Comparison of ENCODE assay signal across 28 cellular contexts in the genomic region with DNA sequence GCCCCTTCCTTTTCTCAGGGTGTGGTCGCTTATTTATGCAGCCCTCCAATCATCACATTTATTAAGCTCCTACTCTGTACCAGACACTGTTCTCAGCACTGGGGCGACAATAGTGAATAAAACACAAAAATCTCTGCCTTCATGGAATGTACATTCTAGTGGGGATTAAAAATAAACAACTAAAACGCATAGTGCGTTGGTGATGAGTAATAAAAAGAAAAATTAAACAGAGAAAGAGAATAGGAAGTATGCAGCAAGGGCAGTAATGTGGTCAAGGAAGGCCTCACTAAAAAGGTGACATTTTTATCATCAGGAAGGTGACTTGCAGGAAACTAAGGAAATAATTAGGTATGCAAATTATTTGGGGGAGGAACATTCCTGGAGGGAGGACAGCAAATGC. TPM values are rescaled to one million over a fixed set of nuclear protein-coding genes. Genes with fewer than 3 reads are reported as not detected.
A peak's percentile ranks its signal among the peaks of the same experiment; 100 is the strongest.
DNase-seq lines count a peak whose midpoint lies in the region; ATAC-seq, FAIRE-seq and TF ChIP-seq lines count a peak whose summit lies in the region.
"Had no signal": no experiment of that assay in that cellular context is flagged by ENCODE, and none has a peak within 500 bp of the region (broad histone marks: within the 10 kb centered on the region; RNA-seq: fewer than 3 reads in every experiment).

No MANE protein-coding gene starts in this region.

- no peak for ATAC-seq in activated T-cell treated with anti-CD3 and anti-CD28 coated beads, Interleukin-2, amount 50 U/mL, for 4 hours
- ATAC-seq in GM18520 (IDR thresholded peaks at IDR 0.05; ENCODE audit: unreplicated experiment) = no peak

- dilution Hi-C loops in endothelial cell of umbilical vein (cut with MboI; ENCODE audit: extremely low pct_ligation_motif_present, low sequenced_read_pairs) = no loop called here

- TF ChIP-seq CTCF in Loucy (conservative IDR thresholded peaks at IDR 0.05; ENCODE audit: low read length) = no peak
- TF ChIP-seq CTCF in endothelial cell of umbilical vein (IDR thresholded peaks at IDR 0.05; ENCODE audit: extremely low read depth in 1 of 2, insufficient read depth in 1 of 2, low read depth in 1 of 2, low read length in 2 of 2) = no peak
- TF ChIP-seq CTCF in osteocyte (IDR thresholded peaks at IDR 0.05) = no peak
- TF ChIP-seq CTCF in prostate gland (IDR thresholded peaks at IDR 0.05) = no peak

- H3K4me3 Mint-ChIP-seq in activated T-cell treated with anti-CD3 and anti-CD28 coated beads, Interleukin-2, amount 50 U/mL, for 4 hours = peak overlapping the region; percentile 64
- H3K4me3 Mint-ChIP-seq in osteocyte (ENCODE audit: unreplicated experiment) = peak overlapping the region; percentile 64

- intact Hi-C loops in endothelial cell of umbilical vein (cut with micrococcal nuclease) = no loop called here
- intact Hi-C loops in prostate gland (cut with DNase I) = no loop called here

- H3K36me3 ChIP-seq in Loucy (ENCODE audit: insufficient read depth, low read length) = no peaks in the 10 kb centered on the region
- H3K36me3 ChIP-seq in endothelial cell of umbilical vein (ENCODE audit: control insufficient read depth in 2 of 2, extremely low read depth in 1 of 2, insufficient read depth in 2 of 2, low read length in 2 of 2) = no peaks in the 10 kb centered on the region
- no peaks in the 10 kb centered on the region for H3K36me3 ChIP-seq in prostate gland

- H3K4me1 ChIP-seq in Loucy (ENCODE audit: insufficient read depth, low read length, poor library complexity, severe bottlenecking) (peaks cover 31% of the 10 kb centered on the region), endothelial cell of umbilical vein (ENCODE audit: control insufficient read depth, extremely low read depth, insufficient read depth, low read length) (peaks cover 11% of the 10 kb centered on the region), prostate gland (replicated peaks) (no peaks in the 10 kb centered on the region)

- H3K4me3 ChIP-seq in Loucy (ENCODE audit: low read length, poor library complexity, severe bottlenecking) (no peak overlapping the region), endothelial cell of umbilical vein (replicated peaks in 1 of 3; ENCODE audit: insufficient read depth in 1 of 3, low read depth in 1 of 3, low read length in 3 of 3) (no peak overlapping the region), prostate gland (no peak overlapping the region)

- POLR2A ChIA-PET in endothelial cell of umbilical vein (lab: Charles Lee) = no interaction called here

- H3K27ac ChIP-seq in endothelial cell of umbilical vein (ENCODE audit: insufficient read depth, low read depth, low read length) = no peak overlapping the region
- no peak overlapping the region for H3K27ac ChIP-seq in prostate gland

- no peaks in the 10 kb centered on the region for H3K9me3 ChIP-seq in Loucy (ENCODE audit: insufficient read depth, low read depth, low read length)
- no peaks in the 10 kb centered on the region for H3K9me3 ChIP-seq in endothelial cell of umbilical vein (replicated peaks; ENCODE audit: control insufficient read depth, insufficient read depth, low read length)
- H3K9me3 ChIP-seq in prostate gland = no peaks in the 10 kb centered on the region

- H4K20me1 ChIP-seq in Loucy (ENCODE audit: insufficient read depth, low read length, poor library complexity, severe bottlenecking) = no peaks in the 10 kb centered on the region
- no peaks in the 10 kb centered on the region for H4K20me1 ChIP-seq in endothelial cell of umbilical vein (replicated peaks; ENCODE audit: control insufficient read depth, extremely low read depth, insufficient read depth, low read length)

- H3K9me1 ChIP-seq in endothelial cell of umbilical vein (replicated peaks; ENCODE audit: control insufficient read depth, extremely low read depth, insufficient read depth, low read length) = no peaks in the 10 kb centered on the region

- H3K36me3 Mint-ChIP-seq in activated T-cell treated with anti-CD3 and anti-CD28 coated beads, Interleukin-2, amount 50 U/mL, for 4 hours (ENCODE audit: insufficient read depth) = no peaks in the 10 kb centered on the region
- peaks cover 1% of the 10 kb centered on the region for H3K36me3 Mint-ChIP-seq in osteocyte (ENCODE audit: unreplicated experiment)

- H3K9me2 ChIP-seq in Loucy (replicated peaks; ENCODE audit: low read depth, low read length) = no peaks in the 10 kb centered on the region

- H3K79me2 ChIP-seq in Loucy (ENCODE audit: insufficient read depth, low read length) (no peaks in the 10 kb centered on the region), endothelial cell of umbilical vein (ENCODE audit: control insufficient read depth, insufficient read depth, low read length) (no peaks in the 10 kb centered on the region)

- 35% methylated on average over 4 of the region's 4 CpGs for WGBS in prostate gland

- H3F3A ChIP-seq in Loucy (ENCODE audit: low read depth) = no peaks in the 10 kb centered on the region; the same call in 1 of the 2 replicates

- FAIRE-seq in endothelial cell of umbilical vein (lab: Jason Lieb, UNC) = no peak

- TF ChIP-seq POLR2A in endothelial cell of umbilical vein (IDR thresholded peaks at IDR 0.05; ENCODE audit: low read depth, low read length) (no peak), prostate gland (IDR thresholded peaks at IDR 0.05) (no peak)

- H2AFZ ChIP-seq in Loucy (ENCODE audit: low read length) = no peak overlapping the region
- H2AFZ ChIP-seq in endothelial cell of umbilical vein (ENCODE audit: low read depth, low read length) = peak overlapping the region; percentile 40

- no TSS peak for BruUV-seq in endothelial cell of umbilical vein (replicated peaks; lab: Mats Ljungman, UMichigan)

- H3K4me2 ChIP-seq in Loucy (ENCODE audit: low read depth, low read length, poor library complexity, severe bottlenecking) (peak overlapping the region; percentile 8), endothelial cell of umbilical vein (ENCODE audit: insufficient read depth, low read length) (peak overlapping the region; percentile 61)

- no peaks in the 10 kb centered on the region for H3K27me3 Mint-ChIP-seq in activated T-cell treated with anti-CD3 and anti-CD28 coated beads, Interleukin-2, amount 50 U/mL, for 4 hours (ENCODE audit: low read depth)
- H3K27me3 Mint-ChIP-seq in osteocyte (ENCODE audit: unreplicated experiment) = no peaks in the 10 kb centered on the region

- no peaks in the 10 kb centered on the region for H3K9me3 Mint-ChIP-seq in activated T-cell treated with anti-CD3 and anti-CD28 coated beads, Interleukin-2, amount 50 U/mL, for 4 hours
- H3K9me3 Mint-ChIP-seq in osteocyte (ENCODE audit: unreplicated experiment) = no peaks in the 10 kb centered on the region
- H3K9me3 Mint-ChIP-seq: activated T-helper 2 cell treated with anti-CD3 and anti-CD28 coated beads, Interferon-gamma antibody, Interleukin-2, Interleukin-4, amounts not matched to agents 10 μg/mL and 5 μg/mL and 100 μg/mL, durations not matched to agents 14 hours and 24 hours and 36 hours had no signal

- CTCF ChIA-PET in endothelial cell of umbilical vein (lab: Charles Lee) = interaction anchor here (0.9 to 7.2 kb wide), 6 partner anchors 8 to 53 kb away, joined by 3 to 89 read pairs (median 10); a partner anchor contains a TSS

- H3K9ac ChIP-seq in Loucy (ENCODE audit: low read depth, low read length, poor library complexity, severe bottlenecking) (no peak overlapping the region), endothelial cell of umbilical vein (replicated peaks; ENCODE audit: extremely low read depth, insufficient read depth, low read length) (no peak overlapping the region)

- H3K4me1 Mint-ChIP-seq in activated T-cell treated with anti-CD3 and anti-CD28 coated beads, Interleukin-2, amount 50 U/mL, for 4 hours (ENCODE audit: low read depth) = peaks cover 17% of the 10 kb centered on the region
- H3K4me1 Mint-ChIP-seq in osteocyte (ENCODE audit: unreplicated experiment) = peaks cover 16% of the 10 kb centered on the region

- no peak for DNase-seq in activated T-cell treated with anti-CD3 and anti-CD28 coated beads, Interleukin-2, amount 50 U/mL, for 4 hours
- DNase-seq in activated T-cell treated with anti-CD3 and anti-CD28 coated beads, Interleukin-2, amount 50 U/mL, for 48 hours = no peak
- no peak for DNase-seq in endothelial cell of umbilical vein (ENCODE audit: low read depth, low spot score)
- no peak for DNase-seq in osteocyte (ENCODE audit: extremely low spot score, unreplicated experiment)
- no peak for DNase-seq in prostate gland (ENCODE audit: low spot score)
- DNase-seq in RPMI8226 = no peak
- DNase-seq: 8988T; activated CD4-positive, CD25-positive, alpha-beta regulatory T cell; activated CD8-positive, alpha-beta memory T cell treated with anti-CD3 and anti-CD28 coated beads for 24 hours; amygdala; C1 segment of cervical spinal cord; cerebellar nuclear complex; DMS79 treated with DMSO at 0.1 percent for 48 hours; hippocampal formation; kidney glomerular epithelial cell; mesenchymal stem cell; NCI-H1048; NCI-H524; retina; SHP77 treated with DMSO at 0.1 percent for 48 hours; stimulated activated CD4-positive, alpha-beta T cell treated with anti-CD3 and anti-CD28 coated beads, Interleukin-12 subunit alpha, Interleukin-12 subunit beta, amount 100 ng/mL, for 4 hours had no signal

- peak overlapping the region; percentile 9 for H3K27ac Mint-ChIP-seq in osteocyte (ENCODE audit: unreplicated experiment)
- H3K27ac Mint-ChIP-seq: activated T-helper 2 cell treated with anti-CD3 and anti-CD28 coated beads, Interferon-gamma antibody, Interleukin-2, Interleukin-4, amounts not matched to agents 10 μg/mL and 5 μg/mL and 100 μg/mL, durations not matched to agents 14 hours and 24 hours and 36 hours had no signal

- H3K27me3 ChIP-seq in Loucy (ENCODE audit: insufficient read depth, low read length, poor library complexity, severe bottlenecking) (no peaks in the 10 kb centered on the region), endothelial cell of umbilical vein (ENCODE audit: control insufficient read depth in 2 of 2, insufficient read depth in 2 of 2, low read length in 2 of 2) (no peaks in the 10 kb centered on the region), prostate gland (replicated peaks; ENCODE audit: insufficient read depth) (no peaks in the 10 kb centered on the region)

RNA-seq across cellular contexts. Expression of a gene that starts 5.1 kb away (rescaled TPM):
- total RNA-seq in activated T-cell treated with anti-CD3 and anti-CD28 coated beads, Interleukin-2, amount 50 U/mL, for 4 hours = not detected
- total RNA-seq in endothelial cell of umbilical vein (not detected in 2 replicates), osteocyte (not detected in 2 replicates), prostate gland (under 1 TPM in 1 of 2 donors, not detected in 1; 0.68 TPM)
- not detected in 2 replicates for polyA plus RNA-seq in endothelial cell of umbilical vein
- not detected in 2 replicates for polyA plus RNA-seq in endothelial cell of umbilical vein (2011; cell fraction: cytosol; rRNA removed)
- not detected in 2 replicates for polyA plus RNA-seq in endothelial cell of umbilical vein (2011; cell fraction: nucleus; rRNA removed)
- not detected in 2 replicates for polyA plus RNA-seq in endothelial cell of umbilical vein (2012)
- not detected in 2 replicates for polyA minus RNA-seq in endothelial cell of umbilical vein
- polyA minus RNA-seq in endothelial cell of umbilical vein (2011; cell fraction: cytosol; rRNA and poly(A)+ RNA removed) = not detected
- polyA minus RNA-seq in endothelial cell of umbilical vein (2011; cell fraction: nucleus; rRNA and poly(A)+ RNA removed) = not detected in 2 replicates
- total RNA-seq: activated T-helper 2 cell treated with anti-CD3 and anti-CD28 coated beads, Interferon-gamma antibody, Interleukin-2, Interleukin-4, amounts not matched to agents 10 μg/mL and 5 μg/mL and 100 μg/mL, durations not matched to agents 14 hours and 24 hours and 36 hours; H7; OCI-LY7; T-helper 2 cell treated with Interferon-gamma antibody and Interleukin-4, amounts not matched to agents 100 ng/mL and 5 ng/mL, for 36 hours had no signal
- polyA plus RNA-seq: neural cell had no signal

RNA-seq across cellular contexts. Expression of a gene that starts 17.5 kb away (rescaled TPM):
- not detected for total RNA-seq in activated T-cell treated with anti-CD3 and anti-CD28 coated beads, Interleukin-2, amount 50 U/mL, for 4 hours
- not detected in 2 replicates for total RNA-seq in endothelial cell of umbilical vein
- polyA plus RNA-seq in endothelial cell of umbilical vein = not detected in 2 replicates
- not detected in 2 replicates for polyA plus RNA-seq in endothelial cell of umbilical vein (2011; cell fraction: cytosol; rRNA removed)
- not detected in 2 replicates for polyA plus RNA-seq in endothelial cell of umbilical vein (2011; cell fraction: nucleus; rRNA removed)
- not detected in 2 replicates for polyA plus RNA-seq in endothelial cell of umbilical vein (2012)
- not detected in 2 replicates for polyA minus RNA-seq in endothelial cell of umbilical vein
- not detected for polyA minus RNA-seq in endothelial cell of umbilical vein (2011; cell fraction: cytosol; rRNA and poly(A)+ RNA removed)
- not detected in 2 replicates for polyA minus RNA-seq in endothelial cell of umbilical vein (2011; cell fraction: nucleus; rRNA and poly(A)+ RNA removed)
- total RNA-seq in osteocyte = 0.73 and 0.78 TPM in 2 replicates
- 100 to 1,000 TPM in 1 of 2 donors, 10 to 100 TPM in 1; 56.3 to 124 TPM for total RNA-seq in prostate gland
- total RNA-seq: activated T-helper 2 cell treated with anti-CD3 and anti-CD28 coated beads, Interferon-gamma antibody, Interleukin-2, Interleukin-4, amounts not matched to agents 10 μg/mL and 5 μg/mL and 100 μg/mL, durations not matched to agents 14 hours and 24 hours and 36 hours; OCI-LY7; T-helper 2 cell treated with Interferon-gamma antibody and Interleukin-4, amounts not matched to agents 100 ng/mL and 5 ng/mL, for 36 hours had no signal
- polyA plus RNA-seq: neural cell had no signal

RNA-seq across cellular contexts. Expression of a gene that starts 20.8 kb away (rescaled TPM):
- total RNA-seq in activated T-cell treated with anti-CD3 and anti-CD28 coated beads, Interleukin-2, amount 50 U/mL, for 4 hours = 10 to 100 TPM; 12.6 to 25.2 (median 16.4) TPM
- total RNA-seq in endothelial cell of umbilical vein (13.6 and 20.4 TPM in 2 replicates), osteocyte (16.3 and 16.9 TPM in 2 replicates), prostate gland (10 to 100 TPM; 31.0 to 37.9 TPM)
- polyA plus RNA-seq in endothelial cell of umbilical vein = 5.3 and 7.5 TPM in 2 replicates
- 6.5 and 7.5 TPM in 2 replicates for polyA plus RNA-seq in endothelial cell of umbilical vein (2011; cell fraction: cytosol; rRNA removed)
- 4.2 and 5.6 TPM in 2 replicates for polyA plus RNA-seq in endothelial cell of umbilical vein (2011; cell fraction: nucleus; rRNA removed)
- 10.0 and 12.4 TPM in 2 replicates for polyA plus RNA-seq in endothelial cell of umbilical vein (2012)
- polyA minus RNA-seq in endothelial cell of umbilical vein = 5.0 and 5.6 TPM in 2 replicates
- polyA minus RNA-seq in endothelial cell of umbilical vein (2011; cell fraction: cytosol; rRNA and poly(A)+ RNA removed) = 14.2 TPM
- 4.3 and 4.9 TPM in 2 replicates for polyA minus RNA-seq in endothelial cell of umbilical vein (2011; cell fraction: nucleus; rRNA and poly(A)+ RNA removed)

RNA-seq across cellular contexts. Expression of a gene that starts 26.3 kb away (rescaled TPM):
- not detected for total RNA-seq in activated T-cell treated with anti-CD3 and anti-CD28 coated beads, Interleukin-2, amount 50 U/mL, for 4 hours
- total RNA-seq in endothelial cell of umbilical vein (not detected in 2 replicates), osteocyte (not detected in 2 replicates), prostate gland (under 1 TPM in 1 of 2 donors, not detected in 1; 0.57 TPM)
- not detected in 2 replicates for polyA plus RNA-seq in endothelial cell of umbilical vein
- polyA plus RNA-seq in endothelial cell of umbilical vein (2011; cell fraction: cytosol; rRNA removed) = not detected in 2 replicates
- not detected in 2 replicates for polyA plus RNA-seq in endothelial cell of umbilical vein (2011; cell fraction: nucleus; rRNA removed)
- not detected in 2 replicates for polyA plus RNA-seq in endothelial cell of umbilical vein (2012)
- not detected in 2 replicates for polyA minus RNA-seq in endothelial cell of umbilical vein
- not detected for polyA minus RNA-seq in endothelial cell of umbilical vein (2011; cell fraction: cytosol; rRNA and poly(A)+ RNA removed)
- polyA minus RNA-seq in endothelial cell of umbilical vein (2011; cell fraction: nucleus; rRNA and poly(A)+ RNA removed) = not detected in 2 replicates
- total RNA-seq: activated T-helper 2 cell treated with anti-CD3 and anti-CD28 coated beads, Interferon-gamma antibody, Interleukin-2, Interleukin-4, amounts not matched to agents 10 μg/mL and 5 μg/mL and 100 μg/mL, durations not matched to agents 14 hours and 24 hours and 36 hours; OCI-LY7; T-helper 2 cell treated with Interferon-gamma antibody and Interleukin-4, amounts not matched to agents 100 ng/mL and 5 ng/mL, for 36 hours had no signal
- polyA plus RNA-seq: neural cell had no signal

Comparison
In these comparisons a context has a peak if more than half of its experiments do, and no peak if none do; other contexts are left out.
1. RNA of a gene that starts 17.5 kb away (total RNA-seq): 56.3 to 124 TPM in prostate gland; 0.73 to 0.78 TPM in osteocyte, not detected in activated T-cell treated with anti-CD3 and anti-CD28 coated beads, Interleukin-2, amount 50 U/mL, for 4 hours and not detected in endothelial cell of umbilical vein; every median in the first group is over 10 times any median in the second.